Comparison of ENCODE assay signal across 12 cellular contexts in genomic region chr16:72590179-72590937, GRCh38.
DNase-seq lines count a peak whose midpoint lies in the region; ATAC-seq and TF ChIP-seq lines count a peak whose summit lies in the region.
"Had no signal": no experiment of that assay in that cellular context is flagged by ENCODE, and none has a peak within 500 bp of the region (broad histone marks: within the 10 kb centered on the region; RNA-seq: fewer than 3 reads in every experiment).

No MANE protein-coding gene starts in this region.

- ATAC-seq in GM18907 (IDR thresholded peaks at IDR 0.05; ENCODE audit: unreplicated experiment) (peak; percentile 81), GM21737 (IDR thresholded peaks at IDR 0.05; ENCODE audit: unreplicated experiment) (peak; percentile 82), HG03378 (IDR thresholded peaks at IDR 0.05; ENCODE audit: unreplicated experiment) (peak; percentile 94), esophagus mucosa (no peak)

- no peaks in the 10 kb centered on the region for H3K9me3 Mint-ChIP-seq in nephron
- H3K9me3 Mint-ChIP-seq: activated T-helper 2 cell treated with anti-CD3 and anti-CD28 coated beads, Interferon-gamma antibody, Interleukin-2, Interleukin-4, amounts not matched to agents 10 μg/mL and 5 μg/mL and 100 μg/mL, durations not matched to agents 14 hours and 24 hours and 36 hours; T-helper 2 cell treated with Interferon-gamma antibody and Interleukin-4, amounts not matched to agents 5 μg/mL and 100 μg/mL, for 36 hours had no signal

- no peak for TF ChIP-seq CTCF in nephron (IDR thresholded peaks at IDR 0.05; ENCODE audit: unreplicated experiment in 3 of 3)

- no peaks in the 10 kb centered on the region for H3K27me3 Mint-ChIP-seq in nephron (ENCODE audit: low read depth)

- H3K4me3 Mint-ChIP-seq in nephron = no peak overlapping the region
- H3K4me3 Mint-ChIP-seq: T-helper 2 cell treated with Interferon-gamma antibody and Interleukin-4, amounts not matched to agents 5 μg/mL and 100 μg/mL, for 36 hours had no signal

- H3K36me3 Mint-ChIP-seq in nephron (ENCODE audit: low read depth) = no peaks in the 10 kb centered on the region

- peaks cover 9% of the 10 kb centered on the region for H3K4me1 Mint-ChIP-seq in nephron

- peak overlapping the region in 2 of 3 experiments; percentile 24 to 31 for H3K27ac Mint-ChIP-seq in nephron
- H3K27ac Mint-ChIP-seq: activated T-helper 2 cell treated with anti-CD3 and anti-CD28 coated beads, Interferon-gamma antibody, Interleukin-2, Interleukin-4, amounts not matched to agents 10 μg/mL and 5 μg/mL and 100 μg/mL, durations not matched to agents 14 hours and 24 hours and 36 hours; T-helper 2 cell treated with Interferon-gamma antibody and Interleukin-4, amounts not matched to agents 5 μg/mL and 100 μg/mL, for 36 hours had no signal

- no peak for DNase-seq in activated CD4-positive, alpha-beta T cell treated with anti-CD3 and anti-CD28 coated beads, Interleukin-2, amount 50 U/mL, for 4 hours
- no peak for DNase-seq in activated CD4-positive, alpha-beta T cell treated with anti-CD3 and anti-CD28 coated beads for 48 hours
- no peak for DNase-seq in HUDEP-2 (lab: John Stamatoyannopoulos, UW; ENCODE audit: unreplicated experiment in 76 of 76)
- DNase-seq: dorsolateral prefrontal cortex, NCI-H446 had no signal
